23 cellular contexts compared by ENCODE assay signal in the genomic region with DNA sequence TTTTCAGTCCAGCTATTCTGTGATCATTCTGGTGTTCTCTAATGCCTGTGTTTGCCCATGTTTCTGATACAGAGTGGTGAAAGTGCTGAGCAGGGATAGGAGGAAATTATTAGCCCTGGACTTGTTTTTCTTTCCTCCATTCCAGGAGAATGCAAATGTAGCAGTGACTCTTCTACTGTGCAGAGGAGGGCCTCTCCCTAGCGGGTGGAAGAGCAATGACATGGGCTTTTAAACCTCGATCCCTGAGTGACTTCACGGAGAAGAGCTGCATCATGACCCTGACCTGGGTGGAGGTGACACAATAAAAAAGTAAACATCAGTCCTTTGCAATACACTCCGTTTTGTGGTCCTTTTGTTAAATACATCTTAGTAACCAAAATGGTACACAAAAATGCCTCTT.
"Had no signal": no experiment of that assay in that cellular context is flagged by ENCODE, and none has a peak within 500 bp of the region (broad histone marks: within the 10 kb centered on the region; RNA-seq: fewer than 3 reads in every experiment).

No MANE protein-coding gene starts in this region.

- H3K79me2 ChIP-seq: parathyroid adenoma had no signal

- H3K9ac ChIP-seq: parathyroid adenoma had no signal

- H3K4me1 ChIP-seq: esophagus squamous epithelium, gastrocnemius medialis, parathyroid adenoma, tibial artery had no signal

- H3K9me3 ChIP-seq: gastrocnemius medialis, tibial artery had no signal

- H3K27me3 ChIP-seq: esophagus squamous epithelium, gastrocnemius medialis, tibial artery had no signal

- H3K27ac ChIP-seq: esophagus squamous epithelium, gastrocnemius medialis, parathyroid adenoma, tibial artery, WERI-Rb-1 had no signal

- H3K4me3 ChIP-seq: esophagus squamous epithelium, gastrocnemius medialis, tibial artery had no signal

- H3K36me3 ChIP-seq: esophagus squamous epithelium, gastrocnemius medialis, tibial artery, WERI-Rb-1 had no signal

- H2AFZ ChIP-seq: parathyroid adenoma had no signal

- DNase-seq: activated CD4-positive, alpha-beta T cell treated with anti-CD3 and anti-CD28 coated beads for 1 hour; activated CD4-positive, alpha-beta T cell treated with anti-CD3 and anti-CD28 coated beads, Interleukin-2, amount 50 U/mL, for 1 hour; activated T-cell treated with anti-CD3 and anti-CD28 coated beads, Interleukin-2, amount 50 U/mL, for 24 hours; aorta; central memory CD4-positive, alpha-beta T cell; dermis blood vessel endothelial cell; effector CD8-positive, alpha-beta T cell; esophagus squamous epithelium; gastrocnemius medialis; head of caudate nucleus; hypothalamus; left ventricle myocardium superior; nephron progenitor cell; nucleus accumbens; right cardiac atrium; stimulated activated CD4-positive, alpha-beta T cell treated with anti-CD3 and anti-CD28 coated beads, Interleukin-2, amount 100 ng/mL, for 24 hours; stimulated activated naive CD8-positive, alpha-beta T cell treated with anti-CD3 and anti-CD28 coated beads, Interleukin-15, amount 100 ng/mL, for 72 hours; tibial artery; WERI-Rb-1 had no signal

- ATAC-seq: activated naive CD4-positive, alpha-beta T cell treated with anti-CD3 and anti-CD28 coated beads, Interleukin-2, amount 50 U/mL, for 72 hours; activated T-helper 17 cell treated with anti-CD3 and anti-CD28 coated beads, Interleukin-2, amount 50 U/mL, for 72 hours; gastrocnemius medialis; left ventricle myocardium superior; right cardiac atrium; stimulated activated effector memory CD8-positive, alpha-beta T cell treated with anti-CD3 and anti-CD28 coated beads, Interleukin-12 subunit alpha, Interleukin-12 subunit beta, amount 100 ng/mL, for 72 hours; stimulated activated naive CD8-positive, alpha-beta T cell treated with anti-CD3 and anti-CD28 coated beads, Interleukin-15, amount 100 ng/mL, for 72 hours had no signal
